In the genomic region with DNA sequence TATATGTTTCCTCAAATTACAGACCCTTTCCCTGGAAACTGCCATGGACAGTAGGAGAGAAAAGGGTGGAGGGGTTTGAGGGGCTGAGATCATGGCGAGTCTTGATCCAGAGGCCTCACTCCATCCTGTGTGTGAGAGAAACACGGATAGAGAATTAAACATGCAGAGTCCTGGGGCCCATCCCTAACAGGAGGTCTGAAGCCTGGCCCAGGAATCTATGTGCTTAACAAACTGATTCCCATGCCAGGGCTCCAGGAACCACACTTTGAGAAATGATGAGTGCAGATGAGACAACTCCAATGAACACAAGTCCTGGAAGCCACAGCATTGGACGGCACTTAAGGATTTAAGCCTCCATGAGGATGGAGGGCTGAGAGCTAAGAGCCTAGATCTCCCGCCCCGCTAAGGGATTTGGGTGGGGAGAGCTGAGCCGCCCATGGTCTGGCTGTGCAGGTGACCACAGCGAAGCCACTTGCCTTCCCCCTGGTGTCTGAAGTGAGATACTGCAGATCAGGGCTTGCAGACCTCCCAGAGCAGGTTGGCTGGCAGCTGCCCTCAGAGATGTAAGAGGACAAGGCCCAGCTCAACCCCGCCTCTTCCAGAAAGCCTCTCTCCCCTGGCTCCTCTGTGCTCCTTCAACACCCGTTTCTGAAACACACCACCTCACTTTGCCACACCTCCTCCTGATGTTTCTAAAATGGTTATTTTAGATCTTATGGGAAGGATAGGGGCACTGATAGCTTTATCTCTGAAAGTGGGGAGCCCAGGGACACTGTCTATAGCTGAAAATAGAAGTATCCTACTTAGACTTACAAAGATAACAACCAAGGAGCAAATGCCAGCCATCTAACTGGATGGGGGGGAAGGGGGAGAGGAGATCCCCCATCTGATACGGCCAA, we compare ENCODE assay signal across 8 cellular contexts. TPM values are rescaled to one million over a fixed set of nuclear protein-coding genes. Genes with fewer than 3 reads are reported as not detected.
DNase-seq lines count a peak whose midpoint lies in the region; ATAC-seq and TF ChIP-seq lines count a peak whose summit lies in the region.

No MANE protein-coding gene starts in this region.

- H4K20me1 ChIP-seq in fibroblast of lung (ENCODE audit: control insufficient read depth, extremely low read depth, insufficient read depth, low read length): no peaks in the 10 kb centered on the region
- H4K20me1 ChIP-seq in osteoblast (ENCODE audit: insufficient read depth, low read length): no peaks in the 10 kb centered on the region

- H3K4me2 ChIP-seq in fibroblast of lung (ENCODE audit: extremely low read depth, insufficient read depth, low read length): peak overlapping the region; percentile 39
- peak overlapping the region; percentile 68 for H3K4me2 ChIP-seq in osteoblast (ENCODE audit: insufficient read depth, low read length)

- DNase-seq in GM03348 (ENCODE audit: low spot score) (peak; percentile 63), H7 (peak; percentile 86), LoVo (ENCODE audit: low spot score) (peak; percentile 42), WERI-Rb-1 (peak; percentile 95), fibroblast of lung (ENCODE audit: low read depth in 2 of 2) (peak; percentile 53 to 69), osteoblast (ENCODE audit: insufficient read length, low spot score, missing footprints) (peak; percentile 71)

- no peak overlapping the region for H3K9ac ChIP-seq in fibroblast of lung (ENCODE audit: insufficient read depth, low read length)

- peak overlapping the region; percentile 71 for H3K27ac ChIP-seq in ACC112 (ENCODE audit: low read depth, low read length)
- H3K27ac ChIP-seq in WERI-Rb-1: no peak overlapping the region
- H3K27ac ChIP-seq in fibroblast of lung (ENCODE audit: insufficient read depth, low read length): peak overlapping the region; percentile 36
- H3K27ac ChIP-seq in osteoblast (ENCODE audit: low read depth, low read length): peak overlapping the region; percentile 86

- H3K79me2 ChIP-seq in ACC112 (ENCODE audit: control insufficient read depth, insufficient read depth, low read length, unreplicated experiment) (no peaks in the 10 kb centered on the region), fibroblast of lung (ENCODE audit: control insufficient read depth, insufficient read depth, low read length) (no peaks in the 10 kb centered on the region), osteoblast (ENCODE audit: insufficient read depth, low read length) (no peaks in the 10 kb centered on the region)

- H3K4me3 ChIP-seq in ACC112 (ENCODE audit: low read depth, low read length): peak overlapping the region; percentile 13; the same call in 1 of the 2 replicates
- H3K4me3 ChIP-seq in H7 (ENCODE audit: insufficient read depth, low read depth, low read length): no peak overlapping the region
- no peak overlapping the region for H3K4me3 ChIP-seq in WERI-Rb-1 (ENCODE audit: low read depth, low read length)
- H3K4me3 ChIP-seq in fibroblast of lung (replicated peaks in 1 of 4; ENCODE audit: control extremely low read depth in 1 of 4, insufficient read depth in 1 of 4, low read depth in 3 of 4, low read length in 4 of 4): no peak overlapping the region
- H3K4me3 ChIP-seq in osteoblast (ENCODE audit: insufficient read depth, low read length): peak overlapping the region; percentile 30

- H3K4me1 ChIP-seq in ACC112 (ENCODE audit: control insufficient read depth, insufficient read depth, low read length, unreplicated experiment) (peaks cover 28% of the 10 kb centered on the region), fibroblast of lung (ENCODE audit: control insufficient read depth, extremely low read depth, insufficient read depth, low read length) (peaks cover 38% of the 10 kb centered on the region), osteoblast (ENCODE audit: insufficient read depth, low read length) (peaks cover 32% of the 10 kb centered on the region)

- H3K27me3 ChIP-seq in ACC112 (ENCODE audit: insufficient read depth, low read length): no peaks in the 10 kb centered on the region
- no peaks in the 10 kb centered on the region for H3K27me3 ChIP-seq in H7 (ENCODE audit: control insufficient read depth, insufficient read depth, low read length)
- no peaks in the 10 kb centered on the region for H3K27me3 ChIP-seq in WERI-Rb-1 (ENCODE audit: insufficient read depth, low read depth, severe bottlenecking)
- no peaks in the 10 kb centered on the region for H3K27me3 ChIP-seq in fibroblast of lung (ENCODE audit: control insufficient read depth, insufficient read depth, low read length)
- no peaks in the 10 kb centered on the region for H3K27me3 ChIP-seq in osteoblast (ENCODE audit: insufficient read depth, low read length)

- H2AFZ ChIP-seq in ACC112 (ENCODE audit: low read length, unreplicated experiment) (peak overlapping the region; percentile 85), fibroblast of lung (ENCODE audit: low read length) (peak overlapping the region; percentile 64), osteoblast (ENCODE audit: low read length) (peak overlapping the region; percentile 91)

- H3K9me3 ChIP-seq in WERI-Rb-1 (ENCODE audit: severe bottlenecking): no peaks in the 10 kb centered on the region
- no peaks in the 10 kb centered on the region for H3K9me3 ChIP-seq in fibroblast of lung (ENCODE audit: control insufficient read depth, insufficient read depth, low read depth, low read length)
- H3K9me3 ChIP-seq in osteoblast (ENCODE audit: low read depth, low read length): no peaks in the 10 kb centered on the region

- H3K36me3 ChIP-seq in ACC112 (ENCODE audit: insufficient read depth, low read length) (no peaks in the 10 kb centered on the region), H7 (replicated peaks; ENCODE audit: control insufficient read depth, insufficient read depth, low read length) (no peaks in the 10 kb centered on the region), WERI-Rb-1 (no peaks in the 10 kb centered on the region), fibroblast of lung (ENCODE audit: control insufficient read depth, insufficient read depth, low read length) (no peaks in the 10 kb centered on the region), osteoblast (ENCODE audit: insufficient read depth, low read length) (no peaks in the 10 kb centered on the region)

- TF ChIP-seq CTCF in WERI-Rb-1 (IDR thresholded peaks at IDR 0.05; ENCODE audit: low read depth, low read length): peak; percentile 95
- TF ChIP-seq CTCF in fibroblast of lung (conservative IDR thresholded peaks at IDR 0.05 in 1 of 2, IDR thresholded peaks at IDR 0.05 in 1 of 2; ENCODE audit: low read depth in 1 of 2, low read length in 2 of 2): peak; percentile 48 to 58
- TF ChIP-seq CTCF in osteoblast (IDR thresholded peaks at IDR 0.05; ENCODE audit: extremely low read depth, low read depth, low read length): peak; percentile 58

- no peak for ATAC-seq in HG03460 (IDR thresholded peaks at IDR 0.05; ENCODE audit: unreplicated experiment)

RNA-seq across cellular contexts. Expression of a gene that starts 24.8 kb away (rescaled TPM):
- 0.73 and 0.74 TPM in 2 replicates for total RNA-seq in H7 (2014; rRNA removed; shearing (Covaris generic))
- 0.26 and 0.33 TPM in 2 replicates for total RNA-seq in fibroblast of lung
- polyA plus RNA-seq in fibroblast of lung: 2.0 and 2.4 TPM in 2 replicates
- 0.48 and 0.53 TPM in 2 replicates for polyA plus RNA-seq in fibroblast of lung (2012)
- 0.55 and 1.1 TPM in 2 replicates for polyA minus RNA-seq in fibroblast of lung (ENCODE audit: low replicate concordance)
- 0.72 and 0.88 TPM in 2 replicates for total RNA-seq in osteoblast

RNA-seq across cellular contexts. Expression of a gene that starts 42.1 kb away (rescaled TPM):
- total RNA-seq in H7 (2014; rRNA removed; shearing (Covaris generic)): 7.5 and 9.0 TPM in 2 replicates
- 40.3 and 44.4 TPM in 2 replicates for total RNA-seq in fibroblast of lung
- 30.2 and 33.2 TPM in 2 replicates for polyA plus RNA-seq in fibroblast of lung
- 45.0 and 51.9 TPM in 2 replicates for polyA plus RNA-seq in fibroblast of lung (2012)
- 92.5 and 96.5 TPM in 2 replicates for polyA minus RNA-seq in fibroblast of lung (ENCODE audit: low replicate concordance)
- 48.5 and 69.5 TPM in 2 replicates for total RNA-seq in osteoblast

Comparison
In these comparisons a context has a peak if more than half of its experiments do, and no peak if none do; other contexts are left out.
1. H3K4me3 ChIP-seq: peak in ACC112 (single experiment) and osteoblast (single experiment); none in H7 (single experiment), WERI-Rb-1 (single experiment) and fibroblast of lung (0 of 4).
2. DNase-seq: peak in every context shown above with its lines; median percentile 95 in WERI-Rb-1; 86 in H7; 71 in osteoblast; 63 in GM03348; 61 in fibroblast of lung; 42 in LoVo.
3. Peak in every context shown above with its lines, with median percentiles within 50 percentile points of each other: H2AFZ ChIP-seq and CTCF ChIP-seq.